Comparison of ENCODE assay signal across 21 cellular contexts in genomic region chr16:55242667-55243066, GRCh38.
DNase-seq lines count a peak whose midpoint lies in the region; ATAC-seq and TF ChIP-seq lines count a peak whose summit lies in the region.
"Had no signal": no experiment of that assay in that cellular context is flagged by ENCODE, and none has a peak within 500 bp of the region (broad histone marks: within the 10 kb centered on the region; RNA-seq: fewer than 3 reads in every experiment).

No MANE protein-coding gene starts in this region.

- peaks cover 33% of the 10 kb centered on the region in 2 experiments for H3K4me1 Mint-ChIP-seq in H9
- peaks cover 23% of the 10 kb centered on the region for H3K4me1 Mint-ChIP-seq in WTC11
- H3K4me1 Mint-ChIP-seq: CD4-positive, alpha-beta memory T cell had no signal

- DNase-seq in A673 (ENCODE audit: low spot score) = no peak
- DNase-seq in H9 = peak; percentile 63
- DNase-seq in WTC11 (ENCODE audit: low spot score) = peak; percentile 29
- DNase-seq in mesendoderm = peak; percentile 27
- no peak for DNase-seq in NCI-H69 (lab: John Stamatoyannopoulos, UW)
- DNase-seq in AG08395 (ENCODE audit: low spot score) = no peak
- DNase-seq: CD4-positive, alpha-beta memory T cell; DMS153; H7; KG1; NCI-H1105; NCI-H146; NCI-H2029 treated with DMSO at 0.1 percent for 48 hours; NCI-H524 treated with DMSO at 0.1 percent for 48 hours; NK-92 treated with Interleukin-12 subunit alpha and Interleukin-12 subunit beta, amount 100 ng/mL, for 24 hours; SHP77 treated with DMSO at 0.1 percent for 48 hours; SK-N-SH had no signal

- no TSS peak for BruUV-seq in A673 (replicated peaks; lab: Mats Ljungman, UMichigan)

- CTCF ChIA-PET in A673 (lab: Charles Lee) = no interaction called here
- CTCF ChIA-PET in WTC11 (lab: Charles Lee) = interaction anchor here (0.6 to 1.6 kb wide), 3 partner anchors 199 to 1165 kb away, joined by 3 to 6 read pairs (median 3); no protein-coding TSS in a partner anchor

- H3K27ac ChIP-seq in A673 (ENCODE audit: low read depth, low read length, poor library complexity, severe bottlenecking) (no peak overlapping the region), H9 (ENCODE audit: insufficient read length, low read depth, low read length) (no peak overlapping the region), mesendoderm (ENCODE audit: low read depth, low read length) (no peak overlapping the region)
- H3K27ac ChIP-seq: BLaER1, HL-60, RWPE1 had no signal

- H2BK15ac ChIP-seq in H9 (ENCODE audit: low read depth, low read length) (no peak overlapping the region), mesendoderm (replicated peaks; ENCODE audit: low read depth) (no peak overlapping the region)

- H3K27ac Mint-ChIP-seq in H9 (no peak overlapping the region), WTC11 (no peak overlapping the region)
- H3K27ac Mint-ChIP-seq: CD4-positive, alpha-beta memory T cell had no signal

- H3K27me3 ChIP-seq in A673 (replicated peaks; ENCODE audit: insufficient read depth, low read depth, low read length, poor library complexity) (no peaks in the 10 kb centered on the region), H9 (ENCODE audit: insufficient read depth, low read length) (no peaks in the 10 kb centered on the region), mesendoderm (ENCODE audit: insufficient read depth, low read length, poor library complexity) (no peaks in the 10 kb centered on the region)
- H3K27me3 ChIP-seq: BLaER1 had no signal

- H3K79me1 ChIP-seq in H9 (ENCODE audit: insufficient read depth, low read depth, low read length, poor library complexity, severe bottlenecking) (no peaks in the 10 kb centered on the region), mesendoderm (ENCODE audit: low read length) (no peaks in the 10 kb centered on the region)

- H3K9ac ChIP-seq in H9 (ENCODE audit: extremely low read depth, insufficient read length, low read length) = no peak overlapping the region
- H3K9ac ChIP-seq in mesendoderm (ENCODE audit: low read length) = no peak overlapping the region
- H3K9ac ChIP-seq: BLaER1, SK-N-SH had no signal

- H3K79me2 ChIP-seq in H9 (ENCODE audit: insufficient read depth, low read length) = no peaks in the 10 kb centered on the region
- H3K79me2 ChIP-seq in mesendoderm (ENCODE audit: control insufficient read depth, insufficient read depth, low read length) = no peaks in the 10 kb centered on the region

- H3K23ac ChIP-seq in H9 (ENCODE audit: insufficient read length, low read depth, low read length) = no peak overlapping the region
- no peak overlapping the region for H3K23ac ChIP-seq in mesendoderm (ENCODE audit: low read length)

- H3K4me2 ChIP-seq in H9 (ENCODE audit: insufficient read depth, insufficient read length, low read length) = no peak overlapping the region
- no peak overlapping the region for H3K4me2 ChIP-seq in mesendoderm (ENCODE audit: low read length)
- H3K4me2 ChIP-seq: BLaER1, SK-N-SH had no signal

- peak; percentile 68 for ATAC-seq in WTC11
- ATAC-seq in GM19455 (IDR thresholded peaks at IDR 0.05; ENCODE audit: unreplicated experiment) = no peak

- H3K56ac ChIP-seq in H9 (ENCODE audit: insufficient read length, low read depth, low read length) (no peak overlapping the region), mesendoderm (ENCODE audit: low read length) (no peak overlapping the region)

- H3K4me1 ChIP-seq in A673 (ENCODE audit: insufficient read depth, low read length, poor library complexity, severe bottlenecking) = no peaks in the 10 kb centered on the region
- H3K4me1 ChIP-seq in H9 (ENCODE audit: insufficient read depth, low read length) = peaks cover 2% of the 10 kb centered on the region; the same call in 1 of the 2 replicates
- H3K4me1 ChIP-seq in mesendoderm (ENCODE audit: control insufficient read depth, low read depth, low read length) = no peaks in the 10 kb centered on the region

- POLR2A ChIA-PET in A673 (lab: Charles Lee; ENCODE audit: low non-redundant PET) (no interaction called here), WTC11 (lab: Charles Lee) (no interaction called here)

- H3K36me3 ChIP-seq in A673 (ENCODE audit: insufficient read depth, low read length, poor library complexity, severe bottlenecking) (no peaks in the 10 kb centered on the region), mesendoderm (ENCODE audit: control insufficient read depth, insufficient read depth, low read length) (no peaks in the 10 kb centered on the region)
- H3K36me3 ChIP-seq: BLaER1 had no signal

- no peak overlapping the region for H2AFZ ChIP-seq in H9 (ENCODE audit: low read length)

- no peak overlapping the region for H2BK20ac ChIP-seq in H9 (ENCODE audit: low read depth, low read length, poor library complexity, severe bottlenecking)

- H2BK12ac ChIP-seq in H9 (ENCODE audit: insufficient read length, low read depth, low read length) = no peak overlapping the region

- H4K5ac ChIP-seq in H9 (ENCODE audit: insufficient read length, low read depth, low read length) = no peak overlapping the region
- H4K5ac ChIP-seq in mesendoderm (ENCODE audit: low read length) = no peak overlapping the region

- TF ChIP-seq CTCF in A673 (conservative IDR thresholded peaks at IDR 0.05; ENCODE audit: low read depth, low read length) = 0 out of 2 replicates have a peak, but pooled peaks have one; percentile 11
- TF ChIP-seq CTCF in H9 (conservative IDR thresholded peaks at IDR 0.05) = peak; percentile 65
- no peak for TF ChIP-seq CTCF in WTC11 (IDR thresholded peaks at IDR 0.05)

- H3K4me3 Mint-ChIP-seq in H9 = no peak overlapping the region
- no peak overlapping the region for H3K4me3 Mint-ChIP-seq in WTC11
- H3K4me3 Mint-ChIP-seq: CD4-positive, alpha-beta memory T cell had no signal

- H3T11ph ChIP-seq in H9 (ENCODE audit: low read length) = no peak overlapping the region

- H4K8ac ChIP-seq in H9 (replicated peaks; ENCODE audit: insufficient read length, low read depth, low read length) (no peak overlapping the region), mesendoderm (ENCODE audit: low read depth, low read length) (no peak overlapping the region)

- H4K20me1 ChIP-seq in H9 (ENCODE audit: control insufficient read depth, insufficient read depth, insufficient read length) = no peaks in the 10 kb centered on the region
- H4K20me1 ChIP-seq: BLaER1 had no signal

- H3K9me3 Mint-ChIP-seq in H9 = no peaks in the 10 kb centered on the region; a peak in 2 of 5 replicates
- no peaks in the 10 kb centered on the region for H3K9me3 Mint-ChIP-seq in WTC11

- intact Hi-C loops in A673 (cut with micrococcal nuclease; ENCODE audit: unreplicated experiment) = no loop called here

- H2AK5ac ChIP-seq in H9 (ENCODE audit: insufficient read length, low read length) (no peak overlapping the region), mesendoderm (ENCODE audit: low read length) (no peak overlapping the region)

- H2BK120ac ChIP-seq in H9 (ENCODE audit: low read depth, low read length, poor library complexity, severe bottlenecking) (no peak overlapping the region), mesendoderm (ENCODE audit: low read depth, low read length) (no peak overlapping the region)

- no peak overlapping the region for H3K4me3 ChIP-seq in A673 (ENCODE audit: low read depth, low read length, poor library complexity, severe bottlenecking)
- H3K4me3 ChIP-seq in mesendoderm (ENCODE audit: low read length) = no peak overlapping the region
- H3K4me3 ChIP-seq: BLaER1 had no signal

- H2BK5ac ChIP-seq in H9 (ENCODE audit: insufficient read length, low read length) (no peak overlapping the region), mesendoderm (ENCODE audit: low read length) (no peak overlapping the region)

- H3K4ac ChIP-seq in H9 (ENCODE audit: low read depth, low read length) (no peak overlapping the region), mesendoderm (ENCODE audit: low read depth, low read length) (no peak overlapping the region)

- no peak overlapping the region for H3K14ac ChIP-seq in H9 (ENCODE audit: insufficient read depth, low read length)

- H3K23me2 ChIP-seq in H9 (ENCODE audit: insufficient read length, low read depth, low read length, poor library complexity, severe bottlenecking) = no peaks in the 10 kb centered on the region

- H3K9me3 ChIP-seq in A673 (ENCODE audit: low read depth, low read length, poor library complexity, severe bottlenecking) (no peaks in the 10 kb centered on the region), H9 (ENCODE audit: control insufficient read depth, low read depth, low read length) (no peaks in the 10 kb centered on the region)
- H3K9me3 ChIP-seq: BLaER1, SK-N-SH had no signal

- no peaks in the 10 kb centered on the region for H3K36me3 Mint-ChIP-seq in H9 (ENCODE audit: insufficient read depth in 1 of 3, low read depth in 3 of 3)
- H3K36me3 Mint-ChIP-seq in WTC11 = no peaks in the 10 kb centered on the region
- H3K36me3 Mint-ChIP-seq: CD4-positive, alpha-beta memory T cell had no signal

- H3K18ac ChIP-seq in H9 (ENCODE audit: insufficient read length, low read depth, low read length) (no peak overlapping the region), mesendoderm (ENCODE audit: low read length) (no peak overlapping the region)

- H3K27me3 Mint-ChIP-seq in H9 (ENCODE audit: low read depth) (peaks cover 14% of the 10 kb centered on the region), WTC11 (ENCODE audit: low read depth) (peaks cover 9% of the 10 kb centered on the region; the same call in 1 of the 2 replicates)

- no CpG with 5 or more reads among the region's 3 CpGs for WGBS in H9 (ENCODE audit: extremely low coverage, insufficient read length, low lambda C conversion rate)
- no CpG with 5 or more reads among the region's 3 CpGs for WGBS in mesendoderm (ENCODE audit: extremely low coverage, insufficient coverage, low lambda C conversion rate)

- no peak overlapping the region for H4K91ac ChIP-seq in H9 (ENCODE audit: insufficient read length, low read depth, low read length)

TF ChIP-seq in WTC11, 78 proteins besides CTCF, POLR2A, EP300 and RAD21 (continues in another document):
- TF ChIP-seq ETV6 (CRISPR knock-in tag; IDR thresholded peaks at IDR 0.05) = no peak
- no peak for TF ChIP-seq FOXP1 (CRISPR knock-in tag; IDR thresholded peaks at IDR 0.05; ENCODE audit: borderline replicate concordance)
- TF ChIP-seq SP1 (CRISPR knock-in tag; conservative IDR thresholded peaks at IDR 0.05) = no peak
- no peak for TF ChIP-seq KAT7 (CRISPR knock-in tag; IDR thresholded peaks at IDR 0.05; ENCODE audit: borderline replicate concordance)
- TF ChIP-seq, protein P1, sequence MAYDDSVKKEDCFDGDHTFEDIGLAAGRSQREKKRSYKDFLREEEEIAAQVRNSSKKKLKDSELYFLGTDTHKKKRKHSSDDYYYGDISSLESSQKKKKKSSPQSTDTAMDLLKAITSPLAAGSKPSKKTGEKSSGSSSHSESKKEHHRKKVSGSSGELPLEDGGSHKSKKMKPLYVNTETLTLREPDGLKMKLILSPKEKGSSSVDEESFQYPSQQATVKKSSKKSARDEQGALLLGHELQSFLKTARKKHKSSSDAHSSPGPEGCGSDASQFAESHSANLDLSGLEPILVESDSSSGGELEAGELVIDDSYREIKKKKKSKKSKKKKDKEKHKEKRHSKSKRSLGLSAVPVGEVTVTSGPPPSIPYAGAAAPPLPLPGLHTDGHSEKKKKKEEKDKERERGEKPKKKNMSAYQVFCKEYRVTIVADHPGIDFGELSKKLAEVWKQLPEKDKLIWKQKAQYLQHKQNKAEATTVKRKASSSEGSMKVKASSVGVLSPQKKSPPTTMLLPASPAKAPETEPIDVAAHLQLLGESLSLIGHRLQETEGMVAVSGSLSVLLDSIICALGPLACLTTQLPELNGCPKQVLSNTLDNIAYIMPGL (CRISPR knock-in tag; IDR thresholded peaks at IDR 0.05) = no peak
- no peak for TF ChIP-seq GTF2I (CRISPR knock-in tag; conservative IDR thresholded peaks at IDR 0.05)

Comparison
In these comparisons a context has a peak if more than half of its experiments do, and no peak if none do; other contexts are left out.
1. DNase-seq: peak in H9 (single experiment), WTC11 (single experiment) and mesendoderm (single experiment); none in A673 (single experiment), NCI-H69 (single experiment) and AG08395 (single experiment).